Comparison of ENCODE assay signal across 9 cellular contexts in genomic region chr7:35548291-35548690, GRCh38.
"Had no signal": no experiment of that assay in that cellular context is flagged by ENCODE, and none has a peak within 500 bp of the region (broad histone marks: within the 10 kb centered on the region; RNA-seq: fewer than 3 reads in every experiment).

No MANE protein-coding gene starts in this region.

- DNase-seq: GM23248, GOT3, H7, HFFc6 had no signal

- H3K4me3 ChIP-seq: GM23248, HAP-1 had no signal

- H3K4me1 Mint-ChIP-seq: IgD-negative memory B cell had no signal

- H3K9me3 Mint-ChIP-seq: HFFc6, IgD-negative memory B cell had no signal

- H3K36me3 ChIP-seq: HAP-1 had no signal

- H3K4me3 Mint-ChIP-seq: HFFc6, IgD-negative memory B cell had no signal

- H3K27ac ChIP-seq: GM23248, HL-60 had no signal

- H3K36me3 Mint-ChIP-seq: IgD-negative memory B cell had no signal

- H3K4me1 ChIP-seq: HAP-1 had no signal

- H3K9me3 ChIP-seq: HAP-1 had no signal

- ATAC-seq: HCT116, HepG2 had no signal

- H3K27ac Mint-ChIP-seq: HFFc6, IgD-negative memory B cell had no signal
